ENCODE assay signal across 1 cellular context in the genomic region with DNA sequence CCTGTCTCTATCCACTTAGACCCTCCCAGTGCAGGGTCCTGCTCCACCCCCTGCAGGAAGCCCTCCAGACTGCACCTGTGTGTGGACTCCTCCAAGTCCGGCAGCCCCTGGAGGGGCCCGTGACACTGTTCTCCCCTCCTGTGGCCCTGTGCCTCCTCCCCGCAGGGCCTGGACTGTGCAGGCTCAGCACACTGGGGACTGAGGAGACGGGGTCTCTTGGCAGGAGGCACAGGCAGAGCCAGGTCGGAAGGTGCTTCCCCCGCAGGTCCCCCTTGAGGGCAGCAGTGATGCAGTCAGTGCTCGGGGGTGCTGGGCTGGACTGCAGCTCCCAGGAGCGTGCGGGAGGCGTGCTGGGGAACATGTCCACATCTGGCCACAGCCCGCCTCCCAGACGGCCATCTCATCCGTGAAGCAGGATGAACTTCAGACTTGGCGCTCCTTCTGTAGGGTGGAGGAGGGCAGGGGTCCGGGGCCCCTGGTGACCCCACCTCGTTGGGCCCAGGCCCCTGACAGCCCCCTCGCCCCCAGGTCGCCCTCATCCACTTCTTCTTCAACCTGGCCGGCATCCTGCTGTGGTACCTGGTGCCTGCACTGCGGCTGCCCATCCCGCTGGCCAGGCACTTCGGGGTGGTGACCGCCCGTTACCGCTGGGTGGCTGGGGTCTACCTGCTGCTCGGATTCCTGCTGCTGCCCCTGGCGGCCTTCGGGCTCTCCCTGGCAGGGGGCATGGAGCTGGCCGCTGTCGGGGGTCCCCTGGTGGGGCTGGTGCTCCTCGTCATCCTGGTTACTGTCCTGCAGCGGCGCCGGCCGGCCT.
A peak's percentile ranks its signal among the peaks of the same experiment; 100 is the strongest.
TF ChIP-seq lines count a peak whose summit lies in the region.

No MANE protein-coding gene starts in this region.

TF ChIP-seq in K562, 482 proteins besides CTCF, POLR2A, EP300 and RAD21:
- TF ChIP-seq, protein P1, sequence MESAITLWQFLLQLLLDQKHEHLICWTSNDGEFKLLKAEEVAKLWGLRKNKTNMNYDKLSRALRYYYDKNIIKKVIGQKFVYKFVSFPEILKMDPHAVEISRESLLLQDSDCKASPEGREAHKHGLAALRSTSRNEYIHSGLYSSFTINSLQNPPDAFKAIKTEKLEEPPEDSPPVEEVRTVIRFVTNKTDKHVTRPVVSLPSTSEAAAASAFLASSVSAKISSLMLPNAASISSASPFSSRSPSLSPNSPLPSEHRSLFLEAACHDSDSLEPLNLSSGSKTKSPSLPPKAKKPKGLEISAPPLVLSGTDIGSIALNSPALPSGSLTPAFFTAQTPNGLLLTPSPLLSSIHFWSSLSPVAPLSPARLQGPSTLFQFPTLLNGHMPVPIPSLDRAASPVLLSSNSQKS (CRISPR knock-in tag; IDR thresholded peaks at IDR 0.05): no peak
- peak; percentile 35; the same call in 1 of the 2 replicates for TF ChIP-seq ZBTB7A (IDR thresholded peaks at IDR 0.05; ENCODE audit: borderline replicate concordance, control insufficient read depth, low read depth, low read length)
- TF ChIP-seq KAT7 (CRISPR knock-in tag; IDR thresholded peaks at IDR 0.05; ENCODE audit: borderline replicate concordance): no peak
- peak; percentile 66 for TF ChIP-seq ZFP36 (IDR thresholded peaks at IDR 0.05; ENCODE audit: low read depth, low read length, partially characterized antibody)
- TF ChIP-seq, protein P2, sequence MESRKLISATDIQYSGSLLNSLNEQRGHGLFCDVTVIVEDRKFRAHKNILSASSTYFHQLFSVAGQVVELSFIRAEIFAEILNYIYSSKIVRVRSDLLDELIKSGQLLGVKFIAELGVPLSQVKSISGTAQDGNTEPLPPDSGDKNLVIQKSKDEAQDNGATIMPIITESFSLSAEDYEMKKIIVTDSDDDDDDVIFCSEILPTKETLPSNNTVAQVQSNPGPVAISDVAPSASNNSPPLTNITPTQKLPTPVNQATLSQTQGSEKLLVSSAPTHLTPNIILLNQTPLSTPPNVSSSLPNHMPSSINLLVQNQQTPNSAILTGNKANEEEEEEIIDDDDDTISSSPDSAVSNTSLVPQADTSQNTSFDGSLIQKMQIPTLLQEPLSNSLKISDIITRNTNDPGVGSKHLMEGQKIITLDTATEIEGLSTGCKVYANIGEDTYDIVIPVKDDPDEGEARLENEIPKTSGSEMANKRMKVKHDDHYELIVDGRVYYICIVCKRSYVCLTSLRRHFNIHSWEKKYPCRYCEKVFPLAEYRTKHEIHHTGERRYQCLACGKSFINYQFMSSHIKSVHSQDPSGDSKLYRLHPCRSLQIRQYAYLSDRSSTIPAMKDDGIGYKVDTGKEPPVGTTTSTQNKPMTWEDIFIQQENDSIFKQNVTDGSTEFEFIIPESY (CRISPR knock-in tag; IDR thresholded peaks at IDR 0.05): peak; percentile 79
- peak; percentile 34 for TF ChIP-seq POLR2G (IDR thresholded peaks at IDR 0.05; ENCODE audit: low read depth, low read length)
TF ChIP-seq in K562: peak in this region for 4.
